Comparison of ENCODE assay signal across 28 cellular contexts in genomic region chr14:68982581-68982980, GRCh38. TPM values are rescaled to one million over a fixed set of nuclear protein-coding genes. Genes with fewer than 3 reads are reported as not detected.
A peak's percentile ranks its signal among the peaks of the same experiment; 100 is the strongest.
DNase-seq lines count a peak whose midpoint lies in the region; ATAC-seq and TF ChIP-seq lines count a peak whose summit lies in the region.
"Had no signal": no experiment of that assay in that cellular context is flagged by ENCODE, and none has a peak within 500 bp of the region (broad histone marks: within the 10 kb centered on the region; RNA-seq: fewer than 3 reads in every experiment).

No MANE protein-coding gene starts in this region.

- peak overlapping the region; percentile 52; the same call in 1 of the 2 replicates for H3K4me3 Mint-ChIP-seq in HFFc6
- no peak overlapping the region for H3K4me3 Mint-ChIP-seq in activated T-helper 17 cell treated with anti-CD3 and anti-CD28 coated beads, Interleukin-2, amount 50 U/mL, for 72 hours
- H3K4me3 Mint-ChIP-seq: activated CD8-positive, alpha-beta memory T cell treated with anti-CD3 and anti-CD28 coated beads, Interleukin-2, amount 10 ng/mL, durations not matched to agents 7 days and 5 days; activated naive CD4-positive, alpha-beta T cell treated with anti-CD3 and anti-CD28 coated beads, Interleukin-2, amount 10 ng/mL, durations not matched to agents 7 days and 5 days; activated T-cell treated with anti-CD3 and anti-CD28 coated beads, Interleukin-2, amount 50 U/mL, for 72 hours; naive B cell; stimulated activated effector memory CD8-positive, alpha-beta T cell treated with anti-CD3 and anti-CD28 coated beads, Interleukin-12 subunit alpha, Interleukin-12 subunit beta, amount 100 ng/mL, for 72 hours had no signal

- no peaks in the 10 kb centered on the region for H3K9me3 ChIP-seq in mesenchymal stem cell (ENCODE audit: control insufficient read depth, low read length)
- H3K9me3 ChIP-seq in transverse colon: no peaks in the 10 kb centered on the region
- H3K9me3 ChIP-seq: Peyer's patch, SJSA1, suprapubic skin had no signal

- H3K27me3 ChIP-seq in mesenchymal stem cell (ENCODE audit: control insufficient read depth in 1 of 2, insufficient read depth in 1 of 2, low read length in 2 of 2) (no peaks in the 10 kb centered on the region), transverse colon (no peaks in the 10 kb centered on the region)
- H3K27me3 ChIP-seq: Peyer's patch, SJSA1, suprapubic skin had no signal

- H3K4me3 ChIP-seq in choroid plexus epithelial cell (ENCODE audit: low read depth, low read length): no peak overlapping the region
- H3K4me3 ChIP-seq in mesenchymal stem cell (ENCODE audit: insufficient read depth in 1 of 2, low read depth in 1 of 2, low read length in 2 of 2): no peak overlapping the region
- H3K4me3 ChIP-seq in transverse colon: no peak overlapping the region
- H3K4me3 ChIP-seq: Peyer's patch, SJSA1, suprapubic skin had no signal

- peak overlapping the region; percentile 40 for H4K8ac ChIP-seq in mesenchymal stem cell (ENCODE audit: low read length)

- TF ChIP-seq POLR2A in transverse colon (IDR thresholded peaks at IDR 0.05): no peak

- H3K36me3 Mint-ChIP-seq in HFFc6 (ENCODE audit: low read depth): peaks cover 8% of the 10 kb centered on the region; the same call in 1 of the 2 replicates
- H3K36me3 Mint-ChIP-seq in activated T-helper 17 cell treated with anti-CD3 and anti-CD28 coated beads, Interleukin-2, amount 50 U/mL, for 72 hours (ENCODE audit: low read depth): no peaks in the 10 kb centered on the region
- H3K36me3 Mint-ChIP-seq: activated naive CD4-positive, alpha-beta T cell treated with anti-CD3 and anti-CD28 coated beads, Interleukin-2, amount 10 ng/mL, durations not matched to agents 7 days and 5 days; CD4-positive, CD25-positive, alpha-beta regulatory T cell; naive B cell; stimulated activated effector memory CD8-positive, alpha-beta T cell treated with anti-CD3 and anti-CD28 coated beads, Interleukin-12 subunit alpha, Interleukin-12 subunit beta, amount 100 ng/mL, for 72 hours had no signal

- H4K91ac ChIP-seq in mesenchymal stem cell (ENCODE audit: low read length): peak overlapping the region; percentile 52

- TF ChIP-seq EP300 in transverse colon (IDR thresholded peaks at IDR 0.05; ENCODE audit: low read depth): no peak

- intact Hi-C loops in transverse colon (cut with DNase I; ENCODE audit: low total_unique reads): loop anchor here (10.0 kb wide), 2 partner anchors 62 to 1828 kb away; no protein-coding TSS in a partner anchor

- H3K9me3 Mint-ChIP-seq in HFFc6: no peaks in the 10 kb centered on the region
- H3K9me3 Mint-ChIP-seq in activated T-helper 17 cell treated with anti-CD3 and anti-CD28 coated beads, Interleukin-2, amount 50 U/mL, for 72 hours: no peaks in the 10 kb centered on the region
- H3K9me3 Mint-ChIP-seq: activated naive CD4-positive, alpha-beta T cell treated with anti-CD3 and anti-CD28 coated beads, Interleukin-2, amount 10 ng/mL, durations not matched to agents 7 days and 5 days; activated T-cell treated with anti-CD3 and anti-CD28 coated beads, Interleukin-2, amount 50 U/mL, for 72 hours; CD4-positive, CD25-positive, alpha-beta regulatory T cell; naive B cell; stimulated activated effector memory CD8-positive, alpha-beta T cell treated with anti-CD3 and anti-CD28 coated beads, Interleukin-12 subunit alpha, Interleukin-12 subunit beta, amount 100 ng/mL, for 72 hours had no signal

- H3K18ac ChIP-seq in mesenchymal stem cell (ENCODE audit: low read depth in 1 of 2, low read length in 2 of 2): peak overlapping the region; percentile 4 to 37

- no peak overlapping the region for H3K4me2 ChIP-seq in mesenchymal stem cell (ENCODE audit: low read length, poor library complexity, severe bottlenecking)

- TF ChIP-seq CTCF in HFFc6 (IDR thresholded peaks at IDR 0.05) (no peak), choroid plexus epithelial cell (conservative IDR thresholded peaks at IDR 0.05; ENCODE audit: low read depth, low read length) (no peak), transverse colon (IDR thresholded peaks at IDR 0.05) (no peak)

- H2AFZ ChIP-seq in mesenchymal stem cell (ENCODE audit: low read depth, low read length): no peak overlapping the region

- WGBS in mesenchymal stem cell: 94% methylated on average over 2 of the region's 2 CpGs
- WGBS in transverse colon (ENCODE audit: low coverage in 1 of 2), 2 donors: 94% methylated on average over 2 of the region's 2 CpGs; no CpG with 5 or more reads in 1 of the 2 donors

- H3K36me3 ChIP-seq in mesenchymal stem cell (ENCODE audit: control insufficient read depth in 1 of 2, insufficient read depth in 2 of 2, low read depth in 1 of 2, low read length in 2 of 2): no peaks in the 10 kb centered on the region
- no peaks in the 10 kb centered on the region for H3K36me3 ChIP-seq in transverse colon
- H3K36me3 ChIP-seq: Peyer's patch, suprapubic skin had no signal

- no peak overlapping the region for H2AK5ac ChIP-seq in mesenchymal stem cell (ENCODE audit: low read length, severe bottlenecking)

- no peak overlapping the region for H3K23ac ChIP-seq in mesenchymal stem cell (ENCODE audit: low read length in 2 of 2)

- H3K4me1 ChIP-seq in mesenchymal stem cell (ENCODE audit: control insufficient read depth, insufficient read depth, low read depth, low read length) (peaks cover 18% of the 10 kb centered on the region), transverse colon (peaks cover 0 to 17% (median 13%) of the 10 kb centered on the region in 4 donors)

- H2BK120ac ChIP-seq in mesenchymal stem cell (ENCODE audit: low read depth, low read length): no peak overlapping the region

- no peak overlapping the region for H2BK5ac ChIP-seq in mesenchymal stem cell (ENCODE audit: low read depth, low read length, poor library complexity, severe bottlenecking)

- H3K4ac ChIP-seq in mesenchymal stem cell (ENCODE audit: low read depth in 1 of 2, low read length in 2 of 2): no peak overlapping the region

- H3K79me1 ChIP-seq in mesenchymal stem cell (replicated peaks; ENCODE audit: low read length, poor library complexity, severe bottlenecking): peaks cover 2% of the 10 kb centered on the region

- peaks cover 56% of the 10 kb centered on the region for H3K4me1 Mint-ChIP-seq in HFFc6 (ENCODE audit: low read depth)
- peaks cover 4% of the 10 kb centered on the region for H3K4me1 Mint-ChIP-seq in activated T-helper 17 cell treated with anti-CD3 and anti-CD28 coated beads, Interleukin-2, amount 50 U/mL, for 72 hours

- H3K27ac ChIP-seq in mesenchymal stem cell (ENCODE audit: low read length, poor library complexity, severe bottlenecking) (no peak overlapping the region), transverse colon (peak overlapping the region in 3 of 4 donors; percentile 41 to 96 (median 51))
- H3K27ac ChIP-seq: Peyer's patch, SJSA1, suprapubic skin had no signal

- no peak overlapping the region for H3K14ac ChIP-seq in mesenchymal stem cell (ENCODE audit: low read length in 2 of 2)

- H2BK15ac ChIP-seq in mesenchymal stem cell (ENCODE audit: low read depth, poor library complexity, severe bottlenecking): no peak overlapping the region

- no peak overlapping the region for H3K9ac ChIP-seq in mesenchymal stem cell (ENCODE audit: low read length)

- ATAC-seq in activated T-helper 17 cell treated with anti-CD3 and anti-CD28 coated beads, Interleukin-2, amount 50 U/mL, for 72 hours (replicated peaks): no peak
- ATAC-seq: activated CD8-positive, alpha-beta memory T cell treated with anti-CD3 and anti-CD28 coated beads, Interleukin-2, amount 10 ng/mL, durations not matched to agents 7 days and 5 days; activated T-cell treated with anti-CD3 and anti-CD28 coated beads, Interleukin-2, amount 50 U/mL, for 72 hours; left colon; stimulated activated effector memory CD8-positive, alpha-beta T cell treated with anti-CD3 and anti-CD28 coated beads, Interleukin-12 subunit alpha, Interleukin-12 subunit beta, amount 100 ng/mL, for 72 hours had no signal

- in situ Hi-C loops in transverse colon (cut with MboI; ENCODE audit: low pct_ligation_motif_present in 1 of 4, low pct_unique_long_range_greater_than_20kb in 1 of 4, low sequenced_read_pairs in 3 of 4): no loop called here

- H3K27me3 Mint-ChIP-seq in HFFc6 (ENCODE audit: insufficient read depth): peaks cover 6% of the 10 kb centered on the region; the same call in 1 of the 2 replicates
- H3K27me3 Mint-ChIP-seq in activated T-helper 17 cell treated with anti-CD3 and anti-CD28 coated beads, Interleukin-2, amount 50 U/mL, for 72 hours: peaks cover 4% of the 10 kb centered on the region

- DNase-seq in HFFc6: peak; percentile 31
- peak; percentile 50 for DNase-seq in choroid plexus epithelial cell (ENCODE audit: low read depth)
- no peak for DNase-seq in mesenchymal stem cell
- no peak for DNase-seq in transverse colon
- no peak for DNase-seq in SKM-1 treated with dmso at 0.1 percent for 144 hours (lab: John Stamatoyannopoulos, UW; ENCODE audit: unreplicated experiment)
- no peak for DNase-seq in hippocampal formation (lab: John Stamatoyannopoulos, UW)
- DNase-seq: activated CD4-positive, alpha-beta T cell treated with anti-CD3 and anti-CD28 coated beads for 4 hours; activated CD8-positive, alpha-beta memory T cell treated with anti-CD3 and anti-CD28 coated beads, Interleukin-2, amount 10 ng/mL, durations not matched to agents 7 days and 5 days; activated naive CD4-positive, alpha-beta T cell treated with anti-CD3 and anti-CD28 coated beads, Interleukin-2, amount 10 ng/mL, durations not matched to agents 7 days and 5 days; activated T-cell treated with anti-CD3 and anti-CD28 coated beads, Interleukin-2, amount 50 U/mL, for 72 hours; caudate nucleus; CD4-positive, CD25-positive, alpha-beta regulatory T cell; dermis blood vessel endothelial cell; foreskin melanocyte; Karpas-422; left colon; mesendoderm; MV-4-11; naive B cell; NCI-H146; NCI-H524; nucleus accumbens; Peyer's patch; T-helper 1 cell had no signal

- H2BK12ac ChIP-seq in mesenchymal stem cell (ENCODE audit: low read length in 2 of 2): peak overlapping the region in 1 of 2 experiments; percentile 74

- peak overlapping the region; percentile 84 for H3K27ac Mint-ChIP-seq in HFFc6
- H3K27ac Mint-ChIP-seq in activated T-helper 17 cell treated with anti-CD3 and anti-CD28 coated beads, Interleukin-2, amount 50 U/mL, for 72 hours: no peak overlapping the region
- H3K27ac Mint-ChIP-seq: activated CD8-positive, alpha-beta memory T cell treated with anti-CD3 and anti-CD28 coated beads, Interleukin-2, amount 10 ng/mL, durations not matched to agents 7 days and 5 days; activated naive CD4-positive, alpha-beta T cell treated with anti-CD3 and anti-CD28 coated beads, Interleukin-2, amount 10 ng/mL, durations not matched to agents 7 days and 5 days; activated T-cell treated with anti-CD3 and anti-CD28 coated beads, Interleukin-2, amount 50 U/mL, for 72 hours; naive B cell; stimulated activated effector memory CD8-positive, alpha-beta T cell treated with anti-CD3 and anti-CD28 coated beads, Interleukin-12 subunit alpha, Interleukin-12 subunit beta, amount 100 ng/mL, for 72 hours had no signal

RNA-seq across cellular contexts. Expression of gene ACTN1, which starts 3.5 kb away (rescaled TPM):
- total RNA-seq in HFFc6 (2021; fragmentation: NEBNext Ultra II Directional; extraction: Animal tissue kit (Norgen Biotek cat#: 25700)): 100 to 1,000 TPM; 749 to 847 (median 825) TPM
- 359 TPM for polyA plus RNA-seq in mesenchymal stem cell (2013, experiment 1 of 2)
- 344 TPM for polyA plus RNA-seq in mesenchymal stem cell (2013, experiment 2 of 2)
- total RNA-seq in transverse colon: 100 to 1,000 TPM; 127 to 403 (median 197) TPM
- 10 to 100 TPM; 38.3 to 54.1 TPM for total RNA-seq in activated T-helper 17 cell treated with anti-CD3 and anti-CD28 coated beads, Interleukin-2, amount 50 U/mL, for 72 hours

Comparison
In these comparisons a context has a peak if more than half of its experiments do, and no peak if none do; other contexts are left out.
1. DNase-seq: peak in HFFc6 (single experiment) and choroid plexus epithelial cell (single experiment); none in mesenchymal stem cell (single experiment), transverse colon (single experiment), SKM-1 treated with dmso at 0.1 percent for 144 hours (single experiment) and hippocampal formation (0 of 2).